Comparison of ENCODE assay signal across 7 cellular contexts in the genomic region with DNA sequence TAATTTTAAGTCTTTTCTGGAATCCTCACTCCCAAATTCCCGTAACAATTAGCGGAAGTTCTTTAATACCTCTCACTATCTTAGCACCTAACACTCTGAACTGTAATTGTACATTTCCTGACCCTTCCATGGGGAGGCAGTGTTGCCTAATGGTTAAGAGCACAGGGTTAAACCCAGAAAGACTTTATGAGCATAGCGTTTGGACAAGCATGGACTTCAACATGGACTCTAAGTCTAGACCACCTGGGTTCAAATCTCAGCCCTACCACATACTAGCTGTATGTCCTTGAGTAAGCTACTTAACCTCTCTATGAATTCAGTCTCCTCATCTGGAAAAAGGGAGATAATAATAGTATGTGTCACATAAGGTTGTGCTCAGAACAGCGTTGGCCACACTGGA. TPM values are rescaled to one million over a fixed set of nuclear protein-coding genes. Genes with fewer than 3 reads are reported as not detected.
DNase-seq lines count a peak whose midpoint lies in the region; ATAC-seq, FAIRE-seq and TF ChIP-seq lines count a peak whose summit lies in the region.

No MANE protein-coding gene starts in this region.

- no peak overlapping the region for H2BK12ac ChIP-seq in H1 (ENCODE audit: low read depth, low read length)

- no peaks in the 10 kb centered on the region for H3K36me3 Mint-ChIP-seq in natural killer cell

- H2BK5ac ChIP-seq in H1 (ENCODE audit: low read depth, low read length), result no peak overlapping the region

- no peak overlapping the region for H4K91ac ChIP-seq in H1 (replicated peaks; ENCODE audit: insufficient read length, low read length)

- H2BK20ac ChIP-seq in H1 (ENCODE audit: low read length), result no peak overlapping the region

- CTCF ChIA-PET in H1 (lab: Charles Lee; ENCODE audit: partially characterized antibody), result interaction anchor here (0.7 to 2.3 kb wide), 16 partner anchors 9 to 527 kb away, joined by 3 to 22 read pairs (median 3); no protein-coding TSS in a partner anchor

- no peak overlapping the region for H3K4ac ChIP-seq in H1 (replicated peaks; ENCODE audit: insufficient read length, low read depth, low read length)

- no peaks in the 10 kb centered on the region for H3K9me3 ChIP-seq in OCI-LY1 (ENCODE audit: low read length)
- no peaks in the 10 kb centered on the region for H3K9me3 ChIP-seq in H1 (ENCODE audit: insufficient read depth in 2 of 2, low read depth in 1 of 2, low read length in 1 of 2)

- TF ChIP-seq POLR2A in H1 (IDR thresholded peaks at IDR 0.05; ENCODE audit: control extremely low read depth in 1 of 2, low read depth in 2 of 2, low read length in 2 of 2), result no peak
- no peak for TF ChIP-seq POLR2A in lower leg skin (IDR thresholded peaks at IDR 0.05)

- H3K4me3 Mint-ChIP-seq in natural killer cell, result no peak overlapping the region

- no peak overlapping the region for H4K8ac ChIP-seq in H1 (ENCODE audit: extremely low read depth, insufficient read depth, low read length)

- TF ChIP-seq CTCF in HFF-Myc (IDR thresholded peaks at IDR 0.05; ENCODE audit: low read depth, low read length, missing control alignments), result peak; percentile 28
- TF ChIP-seq CTCF in OCI-LY1 (IDR thresholded peaks at IDR 0.05; ENCODE audit: low read length), result peak; percentile 79
- TF ChIP-seq CTCF in H1 (IDR thresholded peaks at IDR 0.05; ENCODE audit: control extremely low read depth in 1 of 3, insufficient read depth in 1 of 3, low read depth in 1 of 3, low read length in 3 of 3), result peak in 2 of 3 experiments; percentile 64 to 81; a peak in 3 of 4 replicates
- TF ChIP-seq CTCF in natural killer cell (IDR thresholded peaks at IDR 0.05), result no peak
- peak in 1 of 3 donors; percentile 17 for TF ChIP-seq CTCF in lower leg skin (IDR thresholded peaks at IDR 0.05)

- H3K4me2 ChIP-seq in OCI-LY1 (ENCODE audit: low read length) (no peak overlapping the region), H1 (ENCODE audit: insufficient read depth in 1 of 2, low read depth in 2 of 2, low read length in 2 of 2) (no peak overlapping the region)

- peak in 2 of 3 donors; percentile 49 to 58 for ATAC-seq in natural killer cell
- ATAC-seq in GM21515 (IDR thresholded peaks at IDR 0.05; ENCODE audit: unreplicated experiment), result no peak

- no peaks in the 10 kb centered on the region; the same call in 1 of the 2 replicates for H3K79me1 ChIP-seq in H1 (ENCODE audit: low read depth, low read length)

- no peaks in the 10 kb centered on the region for H3F3A ChIP-seq in OCI-LY1 (ENCODE audit: insufficient read depth, low read length)

- peaks cover 2 to 20% of the 10 kb centered on the region in 2 donors for H3K27me3 Mint-ChIP-seq in natural killer cell (ENCODE audit: low read depth in 2 of 2)

- H3K9me3 Mint-ChIP-seq in natural killer cell, result no peaks in the 10 kb centered on the region

- H3K23me2 ChIP-seq in H1 (ENCODE audit: low read depth, low read length), result peaks cover 6% of the 10 kb centered on the region; the same call in 1 of the 2 replicates

- H3K18ac ChIP-seq in H1 (ENCODE audit: extremely low read depth, low read length), result no peak overlapping the region

- H2BK15ac ChIP-seq in H1 (ENCODE audit: low read length), result no peak overlapping the region

- peak; percentile 68 for FAIRE-seq in H1 (lab: Jason Lieb, UNC)

- H2AK5ac ChIP-seq in H1 (ENCODE audit: low read depth, low read length), result no peak overlapping the region

- H3K27ac ChIP-seq in OCI-LY1 (ENCODE audit: low read depth, low read length, poor library complexity, severe bottlenecking) (no peak overlapping the region), H1 (ENCODE audit: low read depth, low read length) (no peak overlapping the region)

- intact Hi-C loops in natural killer cell (cut with micrococcal nuclease), result no loop called here
- intact Hi-C loops in lower leg skin (cut with DNase I; ENCODE audit: low total_unique reads), result no loop called here

- H3K27ac Mint-ChIP-seq in natural killer cell, result no peak overlapping the region

- H4K5ac ChIP-seq in H1 (ENCODE audit: insufficient read length, low read depth, low read length), result no peak overlapping the region

- no peak overlapping the region for H3K9ac ChIP-seq in OCI-LY1 (ENCODE audit: low read length)
- H3K9ac ChIP-seq in H1 (replicated peaks in 1 of 4; ENCODE audit: extremely low read depth in 1 of 4, low read depth in 3 of 4, low read length in 3 of 4), result no peak overlapping the region

- peak; percentile 50 for DNase-seq in EL
- DNase-seq in HFF-Myc (ENCODE audit: extremely low read depth, low read depth), result no peak
- peak in 1 of 2 experiments; percentile 66 for DNase-seq in H1 (ENCODE audit: low read depth in 1 of 2, low spot score in 2 of 2)
- DNase-seq in natural killer cell, result no peak
- DNase-seq in lower leg skin (ENCODE audit: low spot score in 2 of 2), result no peak

- H3K79me2 ChIP-seq in OCI-LY1 (ENCODE audit: insufficient read depth, low read length) (no peaks in the 10 kb centered on the region), H1 (ENCODE audit: control insufficient read depth in 1 of 2, insufficient read depth in 2 of 2, low read length in 2 of 2) (peaks cover 0 to 46% of the 10 kb centered on the region in 2 experiments; a peak in 2 of 4 replicates)

- POLR2A ChIA-PET in H1 (lab: Charles Lee; ENCODE audit: partially characterized antibody), result no interaction called here

- H3K9me2 ChIP-seq in OCI-LY1 (ENCODE audit: low read depth, low read length), result no peaks in the 10 kb centered on the region

- H4K20me1 ChIP-seq in OCI-LY1 (ENCODE audit: insufficient read depth, low read length) (no peaks in the 10 kb centered on the region), H1 (replicated peaks in 1 of 2; ENCODE audit: control insufficient read depth in 1 of 2, insufficient read depth in 2 of 2, low read length in 2 of 2) (peaks cover 2 to 10% of the 10 kb centered on the region in 2 experiments)

- TF ChIP-seq EP300 in H1 (IDR thresholded peaks at IDR 0.05; ENCODE audit: borderline replicate concordance in 1 of 2, low read depth in 2 of 2, low read length in 2 of 2), result no peak

- no peaks in the 10 kb centered on the region for H3K36me3 ChIP-seq in OCI-LY1 (ENCODE audit: insufficient read depth, low read length)
- no peaks in the 10 kb centered on the region for H3K36me3 ChIP-seq in H1 (ENCODE audit: control insufficient read depth in 2 of 4, insufficient read depth in 4 of 4, low read length in 3 of 4)

- 76% methylated on average over 4 of the region's 4 CpGs; no CpG with 5 or more reads in 1 of the 2 experiments for WGBS in H1 (ENCODE audit: extremely low coverage in 1 of 2, insufficient coverage in 1 of 2, insufficient read length in 1 of 2, insufficient replicate concordance in 2 of 2, low coverage in 1 of 2, low lambda C conversion rate in 2 of 2, missing lambda C conversion rate in 1 of 2), 2 experiments
- WGBS in lower leg skin, 2 donors, result 71 to 75% methylated on average over 4 of the region's 4 CpGs

- H3K27me3 ChIP-seq in OCI-LY1 (ENCODE audit: insufficient read depth, low read length) (no peaks in the 10 kb centered on the region), H1 (replicated peaks in 1 of 4; ENCODE audit: control insufficient read depth in 3 of 4, extremely low read depth in 1 of 4, insufficient read depth in 3 of 4, low read length in 3 of 4) (no peaks in the 10 kb centered on the region)

- TF ChIP-seq RAD21 in H1 (IDR thresholded peaks at IDR 0.05 in 1 of 2, conservative IDR thresholded peaks at IDR 0.05 in 1 of 2; ENCODE audit: low read depth in 2 of 2, low read length in 2 of 2), result peak; percentile 90 to 91

- no peaks in the 10 kb centered on the region for H3K4me1 ChIP-seq in OCI-LY1 (ENCODE audit: insufficient read depth, low read length, severe bottlenecking)
- peaks cover 0 to 2% (median under 1%) of the 10 kb centered on the region in 4 experiments; a peak in 1 of 7 replicates for H3K4me1 ChIP-seq in H1 (replicated peaks in 1 of 4; ENCODE audit: control insufficient read depth in 3 of 4, insufficient read depth in 4 of 4, low read length in 3 of 4)

- no peak overlapping the region for H3K23ac ChIP-seq in H1 (ENCODE audit: insufficient read length)

- H3K56ac ChIP-seq in H1 (replicated peaks; ENCODE audit: insufficient read length, low read depth, low read length), result no peak overlapping the region

- H3K4me3 ChIP-seq in HFF-Myc (replicated peaks; ENCODE audit: low read depth, low read length) (no peak overlapping the region), OCI-LY1 (ENCODE audit: low read depth, low read length, poor library complexity, severe bottlenecking) (no peak overlapping the region), H1 (ENCODE audit: extremely low read depth in 1 of 4, insufficient read depth in 2 of 4, low read depth in 3 of 4, low read length in 4 of 4) (no peak overlapping the region), lower leg skin (ENCODE audit: low read depth, poor library complexity, severe bottlenecking) (no peak overlapping the region)

- H2AFZ ChIP-seq in OCI-LY1 (ENCODE audit: low read length) (no peak overlapping the region), H1 (ENCODE audit: low read length) (no peak overlapping the region)

- no peak overlapping the region for H2BK120ac ChIP-seq in H1 (replicated peaks; ENCODE audit: low read depth, low read length)

- H3K4me1 Mint-ChIP-seq in natural killer cell, result no peaks in the 10 kb centered on the region

- no peak overlapping the region for H3K14ac ChIP-seq in H1 (ENCODE audit: insufficient read length)

TF ChIP-seq in H1, 55 proteins besides CTCF, POLR2A, EP300 and RAD21 (continues in another document):
- TF ChIP-seq NANOG (IDR thresholded peaks at IDR 0.05; ENCODE audit: insufficient read depth, low read depth, low read length, poor library complexity, severe bottlenecking), result no peak

RNA-seq across cellular contexts. Expression of a gene that starts 13.0 kb away (rescaled TPM):
- total RNA-seq in H1 (2021; fragmentation: NEBNext Ultra II Directional; extraction: Animal tissue kit (Norgen Biotek cat#: 25700)), result 44.3 and 45.9 TPM in 2 replicates
- 14.5 and 15.8 TPM in 2 replicates for polyA plus RNA-seq in H1 (2011; rRNA removed)
- polyA plus RNA-seq in H1 (2011; cell fraction: cytosol; rRNA removed), result 13.5 TPM
- 28.2 TPM for polyA plus RNA-seq in H1 (2011; cell fraction: nucleus; rRNA removed)
- polyA plus RNA-seq in H1 (2012, experiment 1 of 2), result 21.6 to 28.2 TPM (median 25.8 TPM) in 4 replicates
- 7.1 TPM for polyA plus RNA-seq in H1 (2012, experiment 2 of 2)
- 56.8 TPM for polyA plus RNA-seq in H1 (2013, experiment 1 of 2)
- 66.5 TPM for polyA plus RNA-seq in H1 (2013, experiment 2 of 2)
- 34.6 and 43.5 TPM in 2 replicates for polyA minus RNA-seq in H1 (2011; rRNA and poly(A)+ RNA removed)
- polyA minus RNA-seq in H1 (2011; cell fraction: cytosol; rRNA and poly(A)+ RNA removed), result 15.9 TPM
- 65.1 TPM for polyA minus RNA-seq in H1 (2011; cell fraction: nucleus; rRNA and poly(A)+ RNA removed)
- total RNA-seq in natural killer cell (not detected), lower leg skin (10 to 100 TPM; 43.3 to 56.7 (median 52.7) TPM)

RNA-seq across cellular contexts. Expression of a gene that starts 51.6 kb away (rescaled TPM):
- not detected in 2 replicates for total RNA-seq in H1 (2021; fragmentation: NEBNext Ultra II Directional; extraction: Animal tissue kit (Norgen Biotek cat#: 25700))
- not detected in 2 replicates for polyA plus RNA-seq in H1 (2011; rRNA removed)
- not detected for polyA plus RNA-seq in H1 (2011; cell fraction: cytosol; rRNA removed)
- not detected for polyA plus RNA-seq in H1 (2011; cell fraction: nucleus; rRNA removed)
- polyA plus RNA-seq in H1 (2012, experiment 1 of 2), result not detected in 4 replicates
- polyA plus RNA-seq in H1 (2012, experiment 2 of 2), result not detected
- polyA plus RNA-seq in H1 (2013, experiment 1 of 2), result not detected
- not detected for polyA plus RNA-seq in H1 (2013, experiment 2 of 2)
- not detected in 2 replicates for polyA minus RNA-seq in H1 (2011; rRNA and poly(A)+ RNA removed)
- not detected for polyA minus RNA-seq in H1 (2011; cell fraction: cytosol; rRNA and poly(A)+ RNA removed)
- not detected for polyA minus RNA-seq in H1 (2011; cell fraction: nucleus; rRNA and poly(A)+ RNA removed)
- total RNA-seq in natural killer cell (not detected), lower leg skin (not detected)

Comparison
In these comparisons a context has a peak if more than half of its experiments do, and no peak if none do; other contexts are left out.
1. RNA of a gene that starts 13.0 kb away (total RNA-seq): 43.3 to 56.7 TPM in lower leg skin and 44.3 to 45.9 TPM in H1; not detected in natural killer cell; every median in the first group is over 10 times any median in the second.